In the genomic region with DNA sequence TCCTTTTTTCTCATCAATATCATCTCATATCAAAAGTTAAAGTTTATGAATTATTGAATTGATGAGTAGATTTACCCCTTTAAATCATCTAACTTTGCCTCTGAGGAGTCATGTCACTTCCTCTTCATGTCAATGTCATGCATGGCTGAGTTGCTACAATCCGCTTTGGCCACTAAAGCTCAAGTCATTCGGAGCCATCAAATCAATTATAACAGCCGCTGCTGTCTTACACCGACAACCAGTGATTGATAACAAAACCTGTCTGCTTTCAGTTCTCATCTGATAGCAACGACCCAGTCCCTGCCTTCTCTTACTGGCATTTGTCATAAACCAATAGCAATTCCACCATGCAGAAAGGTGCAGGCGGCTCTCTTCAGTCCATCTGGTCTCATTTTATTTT, we compare ENCODE assay signal across 10 cellular contexts.
DNase-seq lines count a peak whose midpoint lies in the region; ATAC-seq, FAIRE-seq and TF ChIP-seq lines count a peak whose summit lies in the region.
"Had no signal": no experiment of that assay in that cellular context is flagged by ENCODE, and none has a peak within 500 bp of the region (broad histone marks: within the 10 kb centered on the region; RNA-seq: fewer than 3 reads in every experiment).

No MANE protein-coding gene starts in this region.

- no peak overlapping the region for H3K4me3 ChIP-seq in WERI-Rb-1 (ENCODE audit: low read depth, low read length)
- H3K4me3 ChIP-seq in H7 (ENCODE audit: insufficient read depth, low read depth, low read length), result no peak overlapping the region
- H3K4me3 ChIP-seq in brain microvascular endothelial cell (ENCODE audit: low read depth, low read length), result no peak overlapping the region

- ATAC-seq in GM19455 (IDR thresholded peaks at IDR 0.05; ENCODE audit: unreplicated experiment) (peak; percentile 100), HG03060 (IDR thresholded peaks at IDR 0.05; ENCODE audit: low read depth, unreplicated experiment) (peak; percentile 99)

- H3K27ac ChIP-seq in WERI-Rb-1, result 0 out of 2 replicates have a peak overlapping the region, but pooled peaks have one; percentile 20
- H3K27ac ChIP-seq in brain microvascular endothelial cell, result no peak overlapping the region

- FAIRE-seq in GM18507 (lab: Jason Lieb, UNC), result peak; percentile 98

- H3K36me3 ChIP-seq in WERI-Rb-1 (no peaks in the 10 kb centered on the region), H7 (replicated peaks; ENCODE audit: control insufficient read depth, insufficient read depth, low read length) (no peaks in the 10 kb centered on the region), brain microvascular endothelial cell (replicated peaks) (no peaks in the 10 kb centered on the region)

- H3K27me3 ChIP-seq in WERI-Rb-1 (ENCODE audit: insufficient read depth, low read depth, severe bottlenecking), result no peaks in the 10 kb centered on the region
- H3K27me3 ChIP-seq in H7 (ENCODE audit: control insufficient read depth, insufficient read depth, low read length), result no peaks in the 10 kb centered on the region
- no peaks in the 10 kb centered on the region for H3K27me3 ChIP-seq in brain microvascular endothelial cell (replicated peaks)

- no peaks in the 10 kb centered on the region for H3K9me3 ChIP-seq in WERI-Rb-1 (ENCODE audit: severe bottlenecking)

- DNase-seq in GM18507 (ENCODE audit: extremely low spot score, insufficient read length, low read depth), result peak; percentile 37
- peak; percentile 69 for DNase-seq in WERI-Rb-1
- DNase-seq in H7, result no peak
- DNase-seq in ureter (ENCODE audit: low spot score), result no peak
- no peak for DNase-seq in brain microvascular endothelial cell
- no peak for DNase-seq in stimulated activated CD4-positive, alpha-beta T cell treated with anti-CD3 and anti-CD28 coated beads, Interleukin-4, amount 100 ng/mL, for 1 hour
- DNase-seq: activated naive CD4-positive, alpha-beta T cell treated with anti-CD3 and anti-CD28 coated beads, Interleukin-2, amount 50 U/mL, for 16 hours; MV-4-11 had no signal

- TF ChIP-seq CTCF in WERI-Rb-1 (IDR thresholded peaks at IDR 0.05; ENCODE audit: low read depth, low read length) (no peak), brain microvascular endothelial cell (IDR thresholded peaks at IDR 0.05; ENCODE audit: low read depth, low read length, missing control alignments) (no peak)

- in situ Hi-C loops in brain microvascular endothelial cell (cut with HindIII; ENCODE audit: low pct_ligation_motif_present, low sequenced_read_pairs), result no loop called here

Comparison
In these comparisons a context has a peak if more than half of its experiments do, and no peak if none do; other contexts are left out.
1. DNase-seq: peak in GM18507 (single experiment) and WERI-Rb-1 (single experiment); none in H7 (single experiment), ureter (single experiment), brain microvascular endothelial cell (single experiment) and stimulated activated CD4-positive, alpha-beta T cell treated with anti-CD3 and anti-CD28 coated beads, Interleukin-4, amount 100 ng/mL, for 1 hour (single experiment).